Comparison of ENCODE assay signal across 1 cellular context in the genomic region with DNA sequence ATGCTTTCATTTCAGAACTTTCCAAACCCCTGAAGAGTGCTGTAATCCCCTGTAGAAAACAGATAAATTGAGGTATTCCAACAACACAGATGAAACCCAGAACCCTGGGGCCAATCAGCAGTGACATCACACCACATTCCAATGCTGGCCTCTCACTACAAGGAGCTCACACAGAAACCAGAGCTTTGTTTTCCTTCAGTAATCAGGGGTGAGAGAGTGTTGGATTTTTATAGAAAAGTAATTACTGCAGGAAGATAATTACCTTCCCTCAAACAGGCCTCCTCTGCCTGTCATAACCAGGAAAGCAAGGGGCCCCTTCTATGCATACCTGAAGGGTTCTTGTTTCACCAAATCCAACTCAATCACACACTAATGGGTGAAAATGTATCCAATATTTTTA.
TF ChIP-seq lines count a peak whose summit lies in the region.

No MANE protein-coding gene starts in this region.

TF ChIP-seq in H1, 55 proteins besides CTCF, POLR2A, EP300 and RAD21 (continued from another document):
- TF ChIP-seq, protein P1, sequence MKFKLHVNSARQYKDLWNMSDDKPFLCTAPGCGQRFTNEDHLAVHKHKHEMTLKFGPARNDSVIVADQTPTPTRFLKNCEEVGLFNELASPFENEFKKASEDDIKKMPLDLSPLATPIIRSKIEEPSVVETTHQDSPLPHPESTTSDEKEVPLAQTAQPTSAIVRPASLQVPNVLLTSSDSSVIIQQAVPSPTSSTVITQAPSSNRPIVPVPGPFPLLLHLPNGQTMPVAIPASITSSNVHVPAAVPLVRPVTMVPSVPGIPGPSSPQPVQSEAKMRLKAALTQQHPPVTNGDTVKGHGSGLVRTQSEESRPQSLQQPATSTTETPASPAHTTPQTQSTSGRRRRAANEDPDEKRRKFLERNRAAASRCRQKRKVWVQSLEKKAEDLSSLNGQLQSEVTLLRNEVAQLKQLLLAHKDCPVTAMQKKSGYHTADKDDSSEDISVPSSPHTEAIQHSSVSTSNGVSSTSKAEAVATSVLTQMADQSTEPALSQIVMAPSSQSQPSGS (IDR thresholded peaks at IDR 0.05; ENCODE audit: low read length) = no peak
